In the genomic region with DNA sequence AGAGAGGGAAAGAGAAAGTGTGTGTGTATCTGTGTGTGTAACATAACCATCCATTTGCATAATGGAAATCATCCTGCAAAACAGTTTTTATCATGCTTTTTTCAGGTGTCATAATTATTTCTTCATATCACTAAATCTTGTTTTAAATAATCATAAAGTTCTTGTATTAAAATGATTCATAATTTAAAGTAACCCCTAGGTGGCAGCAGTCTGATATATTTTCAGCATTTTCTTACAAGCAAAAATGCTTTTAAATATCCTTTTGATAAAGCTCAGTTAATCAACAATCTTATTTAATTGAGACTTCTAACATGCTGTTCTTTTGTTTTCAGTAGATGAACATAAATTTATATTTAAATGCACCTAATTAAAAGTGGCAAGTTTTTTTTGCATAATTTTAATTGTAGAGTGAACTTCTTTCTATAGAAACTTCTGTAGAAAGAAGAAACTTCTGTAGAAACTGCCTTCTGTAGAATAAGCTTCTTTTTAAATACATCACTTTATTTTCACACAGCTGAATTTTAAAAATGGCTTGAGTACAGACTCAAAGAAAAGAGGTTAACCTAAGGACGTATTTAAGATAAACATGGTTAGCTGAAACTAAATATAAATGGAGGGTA, we compare ENCODE assay signal across 1 cellular context.
TF ChIP-seq lines count a peak whose summit lies in the region.

No MANE protein-coding gene starts in this region.

TF ChIP-seq in GM12878, 131 proteins besides CTCF, POLR2A, EP300 and RAD21:
- TF ChIP-seq ZBTB11 (CRISPR knock-in tag; IDR thresholded peaks at IDR 0.05) (no peak), SMC3 (IDR thresholded peaks at IDR 0.05; ENCODE audit: borderline replicate concordance, low read length) (peak; percentile 35; the same call in 1 of the 2 replicates)
